Comparison of ENCODE assay signal across 1 cellular context in the genomic region with DNA sequence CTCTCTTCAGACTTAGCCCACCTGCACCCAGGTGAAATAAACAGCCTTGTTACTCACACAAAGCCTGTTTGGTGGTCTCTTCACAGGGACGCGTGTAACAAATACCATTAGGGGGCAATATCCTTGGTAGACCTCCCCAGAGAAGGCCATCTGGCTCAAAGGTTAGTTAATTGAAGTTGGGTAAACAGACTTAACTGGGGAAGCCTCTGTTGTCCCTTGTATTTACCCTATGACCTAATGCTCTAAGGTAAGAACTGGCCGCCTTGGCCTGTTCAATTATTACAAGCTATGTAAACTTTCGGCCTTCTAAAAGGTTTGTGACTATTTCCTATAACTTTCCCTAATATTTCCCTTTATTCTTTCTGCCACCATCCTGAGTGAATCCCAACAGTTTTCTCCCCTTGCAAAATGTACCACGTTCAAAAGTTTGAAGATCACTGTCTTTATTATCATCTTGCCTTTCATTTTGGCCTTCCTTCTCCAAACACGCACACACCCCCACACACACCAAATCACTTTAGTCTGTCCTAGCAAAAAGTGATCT.
TF ChIP-seq lines count a peak whose summit lies in the region.

No MANE protein-coding gene starts in this region.

TF ChIP-seq in HepG2, 621 proteins besides CTCF, POLR2A, EP300 and RAD21 (continued from another document and continues in another):
- TF ChIP-seq ZNF556 (CRISPR knock-in tag; IDR thresholded peaks at IDR 0.05; ENCODE audit: borderline replicate concordance) (peak; percentile 27; the same call in 1 of the 2 replicates), EHMT2 (IDR thresholded peaks at IDR 0.05; ENCODE audit: borderline replicate concordance, low read depth, low read length) (no peak), MZF1 (CRISPR knock-in tag; IDR thresholded peaks at IDR 0.05; ENCODE audit: borderline replicate concordance) (no peak), KLF6 (CRISPR knock-in tag; IDR thresholded peaks at IDR 0.05) (peak; percentile 24; the same call in 1 of the 2 replicates), ATF7 (IDR thresholded peaks at IDR 0.05) (peak; percentile 78), ATF7 (CRISPR knock-in tag; IDR thresholded peaks at IDR 0.05) (peak; percentile 90; the same call in 1 of the 2 replicates), POLR2G (IDR thresholded peaks at IDR 0.05; ENCODE audit: low read depth, low read length) (peak; percentile 81), ZNF839 (CRISPR knock-in tag; IDR thresholded peaks at IDR 0.05; ENCODE audit: borderline replicate concordance) (no peak), ZSCAN9 (CRISPR knock-in tag; IDR thresholded peaks at IDR 0.05; ENCODE audit: borderline replicate concordance) (no peak), KDM3A (CRISPR knock-in tag; IDR thresholded peaks at IDR 0.05; ENCODE audit: low read depth) (no peak), ZNF749 (CRISPR knock-in tag; IDR thresholded peaks at IDR 0.05; ENCODE audit: borderline replicate concordance) (no peak), RELA (CRISPR knock-in tag; IDR thresholded peaks at IDR 0.05) (no peak), ZNF510 (CRISPR knock-in tag; IDR thresholded peaks at IDR 0.05; ENCODE audit: low read depth) (no peak), SRF (IDR thresholded peaks at IDR 0.05; ENCODE audit: low read depth, low read length) (0 out of 2 replicates have a peak, but pooled peaks have one; percentile 14), ZFY (CRISPR knock-in tag; IDR thresholded peaks at IDR 0.05) (peak; percentile 17; the same call in 1 of the 2 replicates), FOXJ3 (CRISPR knock-in tag; IDR thresholded peaks at IDR 0.05; ENCODE audit: borderline replicate concordance) (peak; percentile 81), ZNF121 (CRISPR knock-in tag; IDR thresholded peaks at IDR 0.05) (0 out of 2 replicates have a peak, but pooled peaks have one; percentile 12), ZNF768 (CRISPR knock-in tag; IDR thresholded peaks at IDR 0.05) (no peak), LCORL (IDR thresholded peaks at IDR 0.05) (peak; percentile 85), LCORL (CRISPR knock-in tag; IDR thresholded peaks at IDR 0.05) (no peak), ZNF331 (CRISPR knock-in tag; IDR thresholded peaks at IDR 0.05) (peak; percentile 77; the same call in 1 of the 2 replicates), HNRNPUL1 (IDR thresholded peaks at IDR 0.05; ENCODE audit: low read depth, low read length) (0 out of 2 replicates have a peak, but pooled peaks have one; percentile 9), RXRB (CRISPR knock-in tag; IDR thresholded peaks at IDR 0.05; ENCODE audit: borderline replicate concordance) (peak; percentile 97), MBD4 (IDR thresholded peaks at IDR 0.05; ENCODE audit: borderline replicate concordance, low read length) (0 out of 2 replicates have a peak, but pooled peaks have one; percentile 24), ZNF660 (CRISPR knock-in tag; IDR thresholded peaks at IDR 0.05; ENCODE audit: borderline replicate concordance, low read depth) (no peak), PHB2 (IDR thresholded peaks at IDR 0.05; ENCODE audit: partially characterized antibody) (no peak), ZNF446 (CRISPR knock-in tag; IDR thresholded peaks at IDR 0.05) (no peak), HNF4A (CRISPR knock-in tag; IDR thresholded peaks at IDR 0.05) (peak; percentile 85), ZNF441 (CRISPR knock-in tag; IDR thresholded peaks at IDR 0.05; ENCODE audit: borderline replicate concordance) (no peak), BRD4 (CRISPR knock-in tag; IDR thresholded peaks at IDR 0.05) (peak; percentile 35; the same call in 1 of the 2 replicates), KLF12 (CRISPR knock-in tag; IDR thresholded peaks at IDR 0.05; ENCODE audit: borderline replicate concordance) (0 out of 2 replicates have a peak, but pooled peaks have one; percentile 64)
- TF ChIP-seq, protein P1, sequence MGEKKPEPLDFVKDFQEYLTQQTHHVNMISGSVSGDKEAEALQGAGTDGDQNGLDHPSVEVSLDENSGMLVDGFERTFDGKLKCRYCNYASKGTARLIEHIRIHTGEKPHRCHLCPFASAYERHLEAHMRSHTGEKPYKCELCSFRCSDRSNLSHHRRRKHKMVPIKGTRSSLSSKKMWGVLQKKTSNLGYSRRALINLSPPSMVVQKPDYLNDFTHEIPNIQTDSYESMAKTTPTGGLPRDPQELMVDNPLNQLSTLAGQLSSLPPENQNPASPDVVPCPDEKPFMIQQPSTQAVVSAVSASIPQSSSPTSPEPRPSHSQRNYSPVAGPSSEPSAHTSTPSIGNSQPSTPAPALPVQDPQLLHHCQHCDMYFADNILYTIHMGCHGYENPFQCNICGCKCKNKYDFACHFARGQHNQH (CRISPR knock-in tag; IDR thresholded peaks at IDR 0.05), result no peak; the same call in 1 of the 2 replicates
- TF ChIP-seq, protein P2, sequence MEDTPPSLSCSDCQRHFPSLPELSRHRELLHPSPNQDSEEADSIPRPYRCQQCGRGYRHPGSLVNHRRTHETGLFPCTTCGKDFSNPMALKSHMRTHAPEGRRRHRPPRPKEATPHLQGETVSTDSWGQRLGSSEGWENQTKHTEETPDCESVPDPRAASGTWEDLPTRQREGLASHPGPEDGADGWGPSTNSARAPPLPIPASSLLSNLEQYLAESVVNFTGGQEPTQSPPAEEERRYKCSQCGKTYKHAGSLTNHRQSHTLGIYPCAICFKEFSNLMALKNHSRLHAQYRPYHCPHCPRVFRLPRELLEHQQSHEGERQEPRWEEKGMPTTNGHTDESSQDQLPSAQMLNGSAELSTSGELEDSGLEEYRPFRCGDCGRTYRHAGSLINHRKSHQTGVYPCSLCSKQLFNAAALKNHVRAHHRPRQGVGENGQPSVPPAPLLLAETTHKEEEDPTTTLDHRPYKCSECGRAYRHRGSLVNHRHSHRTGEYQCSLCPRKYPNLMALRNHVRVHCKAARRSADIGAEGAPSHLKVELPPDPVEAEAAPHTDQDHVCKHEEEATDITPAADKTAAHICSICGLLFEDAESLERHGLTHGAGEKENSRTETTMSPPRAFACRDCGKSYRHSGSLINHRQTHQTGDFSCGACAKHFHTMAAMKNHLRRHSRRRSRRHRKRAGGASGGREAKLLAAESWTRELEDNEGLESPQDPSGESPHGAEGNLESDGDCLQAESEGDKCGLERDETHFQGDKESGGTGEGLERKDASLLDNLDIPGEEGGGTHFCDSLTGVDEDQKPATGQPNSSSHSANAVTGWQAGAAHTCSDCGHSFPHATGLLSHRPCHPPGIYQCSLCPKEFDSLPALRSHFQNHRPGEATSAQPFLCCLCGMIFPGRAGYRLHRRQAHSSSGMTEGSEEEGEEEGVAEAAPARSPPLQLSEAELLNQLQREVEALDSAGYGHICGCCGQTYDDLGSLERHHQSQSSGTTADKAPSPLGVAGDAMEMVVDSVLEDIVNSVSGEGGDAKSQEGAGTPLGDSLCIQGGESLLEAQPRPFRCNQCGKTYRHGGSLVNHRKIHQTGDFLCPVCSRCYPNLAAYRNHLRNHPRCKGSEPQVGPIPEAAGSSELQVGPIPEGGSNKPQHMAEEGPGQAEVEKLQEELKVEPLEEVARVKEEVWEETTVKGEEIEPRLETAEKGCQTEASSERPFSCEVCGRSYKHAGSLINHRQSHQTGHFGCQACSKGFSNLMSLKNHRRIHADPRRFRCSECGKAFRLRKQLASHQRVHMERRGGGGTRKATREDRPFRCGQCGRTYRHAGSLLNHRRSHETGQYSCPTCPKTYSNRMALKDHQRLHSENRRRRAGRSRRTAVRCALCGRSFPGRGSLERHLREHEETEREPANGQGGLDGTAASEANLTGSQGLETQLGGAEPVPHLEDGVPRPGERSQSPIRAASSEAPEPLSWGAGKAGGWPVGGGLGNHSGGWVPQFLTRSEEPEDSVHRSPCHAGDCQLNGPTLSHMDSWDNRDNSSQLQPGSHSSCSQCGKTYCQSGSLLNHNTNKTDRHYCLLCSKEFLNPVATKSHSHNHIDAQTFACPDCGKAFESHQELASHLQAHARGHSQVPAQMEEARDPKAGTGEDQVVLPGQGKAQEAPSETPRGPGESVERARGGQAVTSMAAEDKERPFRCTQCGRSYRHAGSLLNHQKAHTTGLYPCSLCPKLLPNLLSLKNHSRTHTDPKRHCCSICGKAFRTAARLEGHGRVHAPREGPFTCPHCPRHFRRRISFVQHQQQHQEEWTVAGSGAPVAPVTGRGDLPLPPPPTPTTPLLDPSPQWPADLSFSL (CRISPR knock-in tag; IDR thresholded peaks at IDR 0.05), result no peak; the same call in 1 of the 2 replicates
- TF ChIP-seq, protein P3, sequence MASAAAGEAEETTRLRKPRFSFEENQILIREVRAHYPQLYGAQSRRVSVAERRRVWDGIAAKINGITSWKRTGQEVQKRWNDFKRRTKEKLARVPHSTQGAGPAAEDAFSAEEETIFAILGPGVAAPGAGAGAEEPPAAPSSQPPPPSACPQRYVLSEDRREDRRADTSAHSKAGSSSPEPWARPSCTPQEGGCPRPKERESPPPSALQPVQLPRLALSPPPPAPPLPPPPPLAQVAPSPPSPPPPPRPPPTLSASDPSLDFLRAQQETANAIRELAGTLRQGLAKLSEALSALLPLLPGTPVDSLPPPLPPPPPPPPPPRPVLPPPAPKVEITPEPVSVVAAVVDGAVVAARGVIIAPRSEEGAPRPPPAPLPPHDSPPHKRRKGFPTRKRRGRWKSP (CRISPR knock-in tag; IDR thresholded peaks at IDR 0.05), result peak; percentile 54; the same call in 1 of the 2 replicates
- TF ChIP-seq, protein P4, sequence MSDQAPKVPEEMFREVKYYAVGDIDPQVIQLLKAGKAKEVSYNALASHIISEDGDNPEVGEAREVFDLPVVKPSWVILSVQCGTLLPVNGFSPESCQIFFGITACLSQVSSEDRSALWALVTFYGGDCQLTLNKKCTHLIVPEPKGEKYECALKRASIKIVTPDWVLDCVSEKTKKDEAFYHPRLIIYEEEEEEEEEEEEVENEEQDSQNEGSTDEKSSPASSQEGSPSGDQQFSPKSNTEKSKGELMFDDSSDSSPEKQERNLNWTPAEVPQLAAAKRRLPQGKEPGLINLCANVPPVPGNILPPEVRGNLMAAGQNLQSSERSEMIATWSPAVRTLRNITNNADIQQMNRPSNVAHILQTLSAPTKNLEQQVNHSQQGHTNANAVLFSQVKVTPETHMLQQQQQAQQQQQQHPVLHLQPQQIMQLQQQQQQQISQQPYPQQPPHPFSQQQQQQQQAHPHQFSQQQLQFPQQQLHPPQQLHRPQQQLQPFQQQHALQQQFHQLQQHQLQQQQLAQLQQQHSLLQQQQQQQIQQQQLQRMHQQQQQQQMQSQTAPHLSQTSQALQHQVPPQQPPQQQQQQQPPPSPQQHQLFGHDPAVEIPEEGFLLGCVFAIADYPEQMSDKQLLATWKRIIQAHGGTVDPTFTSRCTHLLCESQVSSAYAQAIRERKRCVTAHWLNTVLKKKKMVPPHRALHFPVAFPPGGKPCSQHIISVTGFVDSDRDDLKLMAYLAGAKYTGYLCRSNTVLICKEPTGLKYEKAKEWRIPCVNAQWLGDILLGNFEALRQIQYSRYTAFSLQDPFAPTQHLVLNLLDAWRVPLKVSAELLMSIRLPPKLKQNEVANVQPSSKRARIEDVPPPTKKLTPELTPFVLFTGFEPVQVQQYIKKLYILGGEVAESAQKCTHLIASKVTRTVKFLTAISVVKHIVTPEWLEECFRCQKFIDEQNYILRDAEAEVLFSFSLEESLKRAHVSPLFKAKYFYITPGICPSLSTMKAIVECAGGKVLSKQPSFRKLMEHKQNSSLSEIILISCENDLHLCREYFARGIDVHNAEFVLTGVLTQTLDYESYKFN (CRISPR knock-in tag; conservative IDR thresholded peaks at IDR 0.05), result peak; percentile 95
- TF ChIP-seq, protein P5, sequence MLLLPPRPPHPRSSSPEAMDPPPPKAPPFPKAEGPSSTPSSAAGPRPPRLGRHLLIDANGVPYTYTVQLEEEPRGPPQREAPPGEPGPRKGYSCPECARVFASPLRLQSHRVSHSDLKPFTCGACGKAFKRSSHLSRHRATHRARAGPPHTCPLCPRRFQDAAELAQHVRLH (CRISPR knock-in tag; IDR thresholded peaks at IDR 0.05; ENCODE audit: borderline replicate concordance, low read depth), result peak; percentile 52; the same call in 1 of the 2 replicates
- TF ChIP-seq, protein P6, sequence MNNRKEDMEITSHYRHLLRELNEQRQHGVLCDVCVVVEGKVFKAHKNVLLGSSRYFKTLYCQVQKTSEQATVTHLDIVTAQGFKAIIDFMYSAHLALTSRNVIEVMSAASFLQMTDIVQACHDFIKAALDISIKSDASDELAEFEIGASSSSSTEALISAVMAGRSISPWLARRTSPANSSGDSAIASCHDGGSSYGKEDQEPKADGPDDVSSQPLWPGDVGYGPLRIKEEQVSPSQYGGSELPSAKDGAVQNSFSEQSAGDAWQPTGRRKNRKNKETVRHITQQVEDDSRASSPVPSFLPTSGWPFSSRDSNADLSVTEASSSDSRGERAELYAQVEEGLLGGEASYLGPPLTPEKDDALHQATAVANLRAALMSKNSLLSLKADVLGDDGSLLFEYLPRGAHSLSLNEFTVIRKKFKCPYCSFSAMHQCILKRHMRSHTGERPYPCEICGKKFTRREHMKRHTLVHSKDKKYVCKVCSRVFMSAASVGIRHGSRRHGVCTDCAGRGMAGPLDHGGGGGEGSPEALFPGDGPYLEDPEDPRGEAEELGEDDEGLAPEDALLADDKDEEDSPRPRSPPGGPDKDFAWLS (CRISPR knock-in tag; IDR thresholded peaks at IDR 0.05; ENCODE audit: borderline replicate concordance), result no peak
- TF ChIP-seq, protein P7, sequence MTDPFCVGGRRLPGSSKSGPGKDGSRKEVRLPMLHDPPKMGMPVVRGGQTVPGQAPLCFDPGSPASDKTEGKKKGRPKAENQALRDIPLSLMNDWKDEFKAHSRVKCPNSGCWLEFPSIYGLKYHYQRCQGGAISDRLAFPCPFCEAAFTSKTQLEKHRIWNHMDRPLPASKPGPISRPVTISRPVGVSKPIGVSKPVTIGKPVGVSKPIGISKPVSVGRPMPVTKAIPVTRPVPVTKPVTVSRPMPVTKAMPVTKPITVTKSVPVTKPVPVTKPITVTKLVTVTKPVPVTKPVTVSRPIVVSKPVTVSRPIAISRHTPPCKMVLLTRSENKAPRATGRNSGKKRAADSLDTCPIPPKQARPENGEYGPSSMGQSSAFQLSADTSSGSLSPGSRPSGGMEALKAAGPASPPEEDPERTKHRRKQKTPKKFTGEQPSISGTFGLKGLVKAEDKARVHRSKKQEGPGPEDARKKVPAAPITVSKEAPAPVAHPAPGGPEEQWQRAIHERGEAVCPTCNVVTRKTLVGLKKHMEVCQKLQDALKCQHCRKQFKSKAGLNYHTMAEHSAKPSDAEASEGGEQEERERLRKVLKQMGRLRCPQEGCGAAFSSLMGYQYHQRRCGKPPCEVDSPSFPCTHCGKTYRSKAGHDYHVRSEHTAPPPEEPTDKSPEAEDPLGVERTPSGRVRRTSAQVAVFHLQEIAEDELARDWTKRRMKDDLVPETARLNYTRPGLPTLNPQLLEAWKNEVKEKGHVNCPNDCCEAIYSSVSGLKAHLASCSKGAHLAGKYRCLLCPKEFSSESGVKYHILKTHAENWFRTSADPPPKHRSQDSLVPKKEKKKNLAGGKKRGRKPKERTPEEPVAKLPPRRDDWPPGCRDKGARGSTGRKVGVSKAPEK (CRISPR knock-in tag; IDR thresholded peaks at IDR 0.05; ENCODE audit: borderline replicate concordance), result no peak
- TF ChIP-seq, protein P8, sequence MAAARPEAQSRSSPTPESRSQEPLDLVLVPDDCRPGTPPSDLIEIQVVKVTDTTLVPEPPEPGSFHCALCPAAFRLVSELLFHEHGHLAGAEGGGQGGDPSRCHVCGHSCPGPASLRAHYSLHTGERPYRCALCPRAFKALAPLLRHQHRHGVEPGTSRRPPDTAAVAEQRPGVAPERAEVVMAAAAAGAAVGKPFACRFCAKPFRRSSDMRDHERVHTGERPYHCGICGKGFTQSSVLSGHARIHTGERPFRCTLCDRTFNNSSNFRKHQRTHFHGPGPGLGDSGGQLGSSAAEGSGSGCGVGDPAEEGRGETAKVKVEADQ (CRISPR knock-in tag; IDR thresholded peaks at IDR 0.05; ENCODE audit: borderline replicate concordance), result no peak
- TF ChIP-seq, protein P9, sequence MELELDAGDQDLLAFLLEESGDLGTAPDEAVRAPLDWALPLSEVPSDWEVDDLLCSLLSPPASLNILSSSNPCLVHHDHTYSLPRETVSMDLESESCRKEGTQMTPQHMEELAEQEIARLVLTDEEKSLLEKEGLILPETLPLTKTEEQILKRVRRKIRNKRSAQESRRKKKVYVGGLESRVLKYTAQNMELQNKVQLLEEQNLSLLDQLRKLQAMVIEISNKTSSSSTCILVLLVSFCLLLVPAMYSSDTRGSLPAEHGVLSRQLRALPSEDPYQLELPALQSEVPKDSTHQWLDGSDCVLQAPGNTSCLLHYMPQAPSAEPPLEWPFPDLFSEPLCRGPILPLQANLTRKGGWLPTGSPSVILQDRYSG (CRISPR knock-in tag; IDR thresholded peaks at IDR 0.05), result no peak
